15 cellular contexts compared by ENCODE assay signal in the genomic region with DNA sequence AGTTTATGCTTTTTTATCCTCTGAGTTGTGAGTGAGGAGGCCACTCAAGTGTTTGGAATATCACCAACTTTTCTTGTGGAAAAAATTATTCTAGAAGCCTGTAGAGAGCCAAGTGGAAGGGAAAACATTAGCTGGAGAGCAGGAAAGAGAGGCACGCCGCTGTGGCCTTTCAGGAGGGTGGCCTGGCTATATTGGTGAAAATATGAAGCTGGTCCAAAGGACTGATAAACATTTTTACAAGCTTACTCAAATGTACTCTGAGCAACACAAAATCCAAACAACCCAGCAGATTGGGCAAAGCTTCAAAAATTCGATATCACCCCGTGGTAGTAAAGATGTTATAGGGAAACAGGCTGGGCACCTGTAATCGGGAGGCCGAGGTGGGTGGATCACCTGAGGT. TPM values are rescaled to one million over a fixed set of nuclear protein-coding genes. Genes with fewer than 3 reads are reported as not detected.
DNase-seq lines count a peak whose midpoint lies in the region; ATAC-seq and TF ChIP-seq lines count a peak whose summit lies in the region.
"Had no signal": no experiment of that assay in that cellular context is flagged by ENCODE, and none has a peak within 500 bp of the region (broad histone marks: within the 10 kb centered on the region; RNA-seq: fewer than 3 reads in every experiment).

No MANE protein-coding gene starts in this region.

- no peak for TF ChIP-seq CTCF in HFFc6 (IDR thresholded peaks at IDR 0.05)
- TF ChIP-seq CTCF in endothelial cell (IDR thresholded peaks at IDR 0.05; ENCODE audit: unreplicated experiment) = no peak
- no peak for TF ChIP-seq CTCF in ovary (IDR thresholded peaks at IDR 0.05)
- no peak for TF ChIP-seq CTCF in lower leg skin (IDR thresholded peaks at IDR 0.05)
- no peak for TF ChIP-seq CTCF in foreskin keratinocyte (conservative IDR thresholded peaks at IDR 0.05)

- ATAC-seq in GM18868 (IDR thresholded peaks at IDR 0.05; ENCODE audit: unreplicated experiment) (no peak), foreskin keratinocyte (no peak)
- ATAC-seq: T-helper 17 cell had no signal

- H3K27me3 ChIP-seq in ACC112 (ENCODE audit: insufficient read depth, low read length) (no peaks in the 10 kb centered on the region), ovary (no peaks in the 10 kb centered on the region), foreskin keratinocyte (no peaks in the 10 kb centered on the region)
- H3K27me3 ChIP-seq: spleen had no signal

- 12 to 26% (median 21%) methylated on average over 6 of the region's 6 CpGs for WGBS in ovary, 3 donors
- WGBS in lower leg skin, 2 donors = 49 to 58% methylated on average over 6 of the region's 6 CpGs

- H3K4me3 ChIP-seq in ACC112 (ENCODE audit: low read depth, low read length) (no peak overlapping the region), ovary (no peak overlapping the region), lower leg skin (ENCODE audit: low read depth, poor library complexity, severe bottlenecking) (no peak overlapping the region)
- H3K4me3 ChIP-seq: spleen had no signal

- H3K9me3 ChIP-seq in ovary = no peaks in the 10 kb centered on the region
- H3K9me3 ChIP-seq: spleen had no signal

- H3K27ac Mint-ChIP-seq in HFFc6 = peak overlapping the region; percentile 81
- no peak overlapping the region for H3K27ac Mint-ChIP-seq in endothelial cell (ENCODE audit: unreplicated experiment)
- H3K27ac Mint-ChIP-seq: activated T-cell treated with anti-CD3 and anti-CD28 coated beads, Interleukin-2, amount 50 U/mL, for 24 hours; brain; T-helper 17 cell had no signal

- no peak for TF ChIP-seq EP300 in ovary (IDR thresholded peaks at IDR 0.05)

- H3K4me1 Mint-ChIP-seq in HFFc6 (ENCODE audit: low read depth) (peaks cover 24% of the 10 kb centered on the region), endothelial cell (ENCODE audit: unreplicated experiment) (peaks cover 5% of the 10 kb centered on the region)

- H3K4me1 ChIP-seq in ACC112 (ENCODE audit: control insufficient read depth, insufficient read depth, low read length, unreplicated experiment) (peaks cover 14% of the 10 kb centered on the region), ovary (ENCODE audit: insufficient read depth) (peaks cover 5% of the 10 kb centered on the region), foreskin keratinocyte (peaks cover 4% of the 10 kb centered on the region)

- H3K27me3 Mint-ChIP-seq in HFFc6 (ENCODE audit: insufficient read depth) (peaks cover 10% of the 10 kb centered on the region), endothelial cell (ENCODE audit: unreplicated experiment) (peaks cover 9% of the 10 kb centered on the region)
- H3K27me3 Mint-ChIP-seq: activated T-cell treated with anti-CD3 and anti-CD28 coated beads, Interleukin-2, amount 50 U/mL, for 24 hours; T-helper 17 cell had no signal

- no peaks in the 10 kb centered on the region for H3K9me3 Mint-ChIP-seq in HFFc6
- no peaks in the 10 kb centered on the region for H3K9me3 Mint-ChIP-seq in endothelial cell (ENCODE audit: unreplicated experiment)
- H3K9me3 Mint-ChIP-seq: activated T-cell treated with anti-CD3 and anti-CD28 coated beads, Interleukin-2, amount 50 U/mL, for 24 hours had no signal

- H3K4me3 Mint-ChIP-seq in HFFc6 (peak overlapping the region; percentile 43), endothelial cell (ENCODE audit: unreplicated experiment) (peak overlapping the region; percentile 31)
- H3K4me3 Mint-ChIP-seq: activated T-cell treated with anti-CD3 and anti-CD28 coated beads, Interleukin-2, amount 50 U/mL, for 24 hours; brain; T-helper 17 cell had no signal

- DNase-seq in HFFc6 (peak; percentile 66), endothelial cell (ENCODE audit: low spot score) (no peak), ovary (peak in 1 of 5 donors; percentile 49), lower leg skin (ENCODE audit: low spot score in 2 of 2) (no peak), foreskin keratinocyte (no peak), iPS-NIHi7 (ENCODE audit: extremely low spot score) (no peak)
- DNase-seq: activated CD4-positive, alpha-beta T cell treated with anti-CD3 and anti-CD28 coated beads for 4 hours; activated T-cell treated with anti-CD3 and anti-CD28 coated beads, Interleukin-2, amount 50 U/mL, for 24 hours; DMS79 treated with DMSO at 0.1 percent for 48 hours; NCI-H526 treated with DMSO at 0.1 percent for 48 hours; spleen; T-helper 17 cell had no signal

- no peak for TF ChIP-seq POLR2A in ovary (IDR thresholded peaks at IDR 0.05)
- no peak for TF ChIP-seq POLR2A in lower leg skin (IDR thresholded peaks at IDR 0.05)

- H3K27ac ChIP-seq in ACC112 (ENCODE audit: low read depth, low read length) (peak overlapping the region; percentile 85), ovary (peak overlapping the region; percentile 6 to 20), foreskin keratinocyte (no peak overlapping the region)
- H3K27ac ChIP-seq: spleen had no signal

- intact Hi-C loops in ovary (cut with DNase I) (no loop called here), lower leg skin (cut with DNase I; ENCODE audit: low total_unique reads) (no loop called here)

- no peaks in the 10 kb centered on the region for H3K36me3 ChIP-seq in ACC112 (ENCODE audit: insufficient read depth, low read length)
- H3K36me3 ChIP-seq in ovary = no peaks in the 10 kb centered on the region

- peaks cover 13% of the 10 kb centered on the region for H3K79me2 ChIP-seq in ACC112 (ENCODE audit: control insufficient read depth, insufficient read depth, low read length, unreplicated experiment)

- peaks cover 11% of the 10 kb centered on the region for H3K36me3 Mint-ChIP-seq in HFFc6 (ENCODE audit: low read depth)
- peaks cover 8% of the 10 kb centered on the region for H3K36me3 Mint-ChIP-seq in endothelial cell (ENCODE audit: low read depth, unreplicated experiment)

- no peak overlapping the region for H2AFZ ChIP-seq in ACC112 (ENCODE audit: low read length, unreplicated experiment)

RNA-seq across cellular contexts. Expression of gene EIF3G, which starts 2.4 kb away (rescaled TPM):
- 100 to 1,000 TPM; 261 to 303 (median 279) TPM for total RNA-seq in HFFc6 (2021; fragmentation: NEBNext Ultra II Directional; extraction: Animal tissue kit (Norgen Biotek cat#: 25700))
- total RNA-seq in endothelial cell (ENCODE audit: unreplicated experiment) (286 TPM), ovary (100 to 1,000 TPM; 284 to 375 (median 298) TPM), lower leg skin (100 to 1,000 TPM; 292 to 348 (median 320) TPM), foreskin keratinocyte (255 and 258 TPM in 2 replicates)
- polyA plus RNA-seq in ovary (100 to 1,000 TPM; 293 to 311 TPM), foreskin keratinocyte (319 and 336 TPM in 2 replicates)

RNA-seq across cellular contexts. Expression of gene P2RY11, which starts 10.6 kb away (rescaled TPM):
- total RNA-seq in HFFc6 (2021; fragmentation: NEBNext Ultra II Directional; extraction: Animal tissue kit (Norgen Biotek cat#: 25700)) = 1 to 10 TPM; 4.5 to 9.9 (median 5.4) TPM
- total RNA-seq in endothelial cell (ENCODE audit: unreplicated experiment) (16.3 TPM), ovary (10 to 100 TPM in 5 of 7 donors, 1 to 10 TPM in 2; 5.5 to 18.5 (median 14.4) TPM), lower leg skin (10 to 100 TPM; 19.0 to 26.3 (median 22.5) TPM), foreskin keratinocyte (5.3 and 6.3 TPM in 2 replicates)
- polyA plus RNA-seq in ovary (1 to 10 TPM; 2.1 to 8.7 TPM), foreskin keratinocyte (6.2 and 7.3 TPM in 2 replicates)

RNA-seq across cellular contexts. Expression of gene PPAN, which starts 15.9 kb away (rescaled TPM):
- 10 to 100 TPM; 36.4 to 42.2 (median 41.0) TPM for total RNA-seq in HFFc6 (2021; fragmentation: NEBNext Ultra II Directional; extraction: Animal tissue kit (Norgen Biotek cat#: 25700))
- total RNA-seq in endothelial cell (ENCODE audit: unreplicated experiment) = 39.6 TPM
- total RNA-seq in ovary = 10 to 100 TPM; 21.0 to 58.3 (median 44.4) TPM
- 10 to 100 TPM in 1 of 2 donors, 1 to 10 TPM in 1; 6.2 to 33.3 TPM for polyA plus RNA-seq in ovary
- 10 to 100 TPM; 38.7 to 61.3 (median 52.9) TPM for total RNA-seq in lower leg skin
- total RNA-seq in foreskin keratinocyte = 56.6 and 70.7 TPM in 2 replicates
- 66.8 and 71.6 TPM in 2 replicates for polyA plus RNA-seq in foreskin keratinocyte

RNA-seq across cellular contexts. Expression of gene ANGPTL6, which starts 19.6 kb away (rescaled TPM):
- total RNA-seq in HFFc6 (2021; fragmentation: NEBNext Ultra II Directional; extraction: Animal tissue kit (Norgen Biotek cat#: 25700)) = under 1 TPM in 2 of 6 experiments, not detected in 4; 0.09 to 0.15 TPM
- total RNA-seq in endothelial cell (ENCODE audit: unreplicated experiment) (0.36 TPM), ovary (under 1 TPM in 6 of 7 donors, not detected in 1; 0.15 to 0.80 (median 0.38) TPM), lower leg skin (1 to 10 TPM in 1 of 4 donors, under 1 TPM in 2, not detected in 1; 0.21 to 1.8 (median 0.68) TPM), foreskin keratinocyte (0.07 and 0.11 TPM in 2 replicates)
- polyA plus RNA-seq in ovary (1 to 10 TPM in 1 of 2 donors, under 1 TPM in 1; 0.10 to 1.4 TPM), foreskin keratinocyte (0.08 and 0.10 TPM in 2 replicates)

RNA-seq across cellular contexts. Expression of gene SHFL, which starts 35.9 kb away (rescaled TPM):
- 10 to 100 TPM; 16.9 to 26.2 (median 21.1) TPM for total RNA-seq in HFFc6 (2021; fragmentation: NEBNext Ultra II Directional; extraction: Animal tissue kit (Norgen Biotek cat#: 25700))
- 9.2 TPM for total RNA-seq in endothelial cell (ENCODE audit: unreplicated experiment)
- total RNA-seq in ovary = 10 to 100 TPM; 34.0 to 49.5 (median 40.2) TPM
- 10 to 100 TPM; 39.0 to 42.1 TPM for polyA plus RNA-seq in ovary
- 10 to 100 TPM; 17.0 to 24.6 (median 23.3) TPM for total RNA-seq in lower leg skin
- 36.7 and 43.7 TPM in 2 replicates for total RNA-seq in foreskin keratinocyte
- polyA plus RNA-seq in foreskin keratinocyte = 44.4 and 53.7 TPM in 2 replicates
